ENCODE assay signal across 26 cellular contexts in genomic region chr4:51866835-51867234, GRCh38.
"Had no signal": no experiment of that assay in that cellular context is flagged by ENCODE, and none has a peak within 500 bp of the region (broad histone marks: within the 10 kb centered on the region; RNA-seq: fewer than 3 reads in every experiment).

No MANE protein-coding gene starts in this region.

- ATAC-seq: activated naive CD4-positive, alpha-beta T cell treated with anti-CD3 and anti-CD28 coated beads, Interleukin-2, amount 50 U/mL, for 72 hours; gastrocnemius medialis; naive thymus-derived CD4-positive, alpha-beta T cell; right lobe of liver; stimulated activated naive CD8-positive, alpha-beta T cell treated with anti-CD3 and anti-CD28 coated beads, Interleukin-15, Interleukin-2, amounts not matched to agents 100 U/mL and 50 U/mL, for 24 hours; T-helper 17 cell; WTC11 had no signal

- H3K4me1 ChIP-seq: breast epithelium, uterus had no signal

- H2AFZ ChIP-seq: parathyroid adenoma had no signal

- H3K36me3 ChIP-seq: breast epithelium, uterus had no signal

- H3K27ac ChIP-seq: breast epithelium, parathyroid adenoma, right lobe of liver, skin epidermis, thoracic aorta, uterus had no signal

- H3K4me3 ChIP-seq: breast epithelium, gastrocnemius medialis, right lobe of liver, skin epidermis, thoracic aorta, uterus had no signal

- DNase-seq: activated CD4-positive, alpha-beta memory T cell treated with anti-CD3 and anti-CD28 coated beads, Interleukin-2, amount 10 ng/mL, durations not matched to agents 7 days and 5 days; activated CD4-positive, alpha-beta T cell treated with anti-CD3 and anti-CD28 coated beads for 1 hour; activated CD4-positive, alpha-beta T cell treated with anti-CD3 and anti-CD28 coated beads, Interleukin-2, amount 10 ng/mL, durations not matched to agents 7 days and 5 days; activated CD8-positive, alpha-beta memory T cell treated with anti-CD3 and anti-CD28 coated beads, Interleukin-2, amount 50 U/mL, for 48 hours; activated naive CD4-positive, alpha-beta T cell; activated T-cell treated with anti-CD3 and anti-CD28 coated beads, Interleukin-2, amount 50 U/mL, for 24 hours; effector CD8-positive, alpha-beta T cell; hypothalamus; immature natural killer cell; naive thymus-derived CD4-positive, alpha-beta T cell; nucleus accumbens; right lobe of liver; SK-N-SH; stimulated activated CD4-positive, alpha-beta T cell treated with anti-CD3 and anti-CD28 coated beads, Interleukin-12 subunit alpha, Interleukin-12 subunit beta, amount 100 ng/mL, for 4 hours; stimulated activated CD4-positive, alpha-beta T cell treated with anti-CD3 and anti-CD28 coated beads, Interleukin-4, amount 100 ng/mL, for 1 hour; stimulated activated naive CD8-positive, alpha-beta T cell treated with anti-CD3 and anti-CD28 coated beads, Interleukin-15, Interleukin-2, amounts not matched to agents 100 U/mL and 50 U/mL, for 24 hours; T-helper 17 cell; trophoblast cell; uterus had no signal

- H3K9me3 ChIP-seq: breast epithelium, gastrocnemius medialis, right lobe of liver, SK-N-SH, thoracic aorta, uterus had no signal

- H3K4me2 ChIP-seq: SK-N-SH had no signal

- H3K27me3 ChIP-seq: breast epithelium, gastrocnemius medialis, right lobe of liver, uterus had no signal

- H3K9ac ChIP-seq: parathyroid adenoma, SK-N-SH had no signal
